ENCODE assay signal across 28 cellular contexts in genomic region chr21:10616535-10616934, GRCh38.
"Had no signal": no experiment of that assay in that cellular context is flagged by ENCODE, and none has a peak within 500 bp of the region (broad histone marks: within the 10 kb centered on the region; RNA-seq: fewer than 3 reads in every experiment).

No MANE protein-coding gene starts in this region.

- H3K27ac Mint-ChIP-seq: naive B cell; naive thymus-derived CD8-positive, alpha-beta T cell; natural killer cell treated with Interleukin-12 subunit alpha and Interleukin-12 subunit beta and Interleukin-15 and Interleukin-18, amount 100 ng/mL, for 72 hours; nephron progenitor cell; progenitor cell of endocrine pancreas; stimulated activated effector memory CD8-positive, alpha-beta T cell treated with anti-CD3 and anti-CD28 coated beads, Interleukin-12 subunit alpha, Interleukin-12 subunit beta, amount 100 ng/mL, for 72 hours; stimulated activated naive B cell treated with anti-CD40 and anti-IgM and Interleukin-4, amounts not matched to agents 10 μg/mL and 1 μg/mL and 100 μg/mL, for 72 hours; stimulated activated naive CD8-positive, alpha-beta T cell treated with anti-CD3 and anti-CD28 coated beads, Interleukin-15, Interleukin-2, amounts not matched to agents 100 ng/mL and 50 ng/mL, for 24 hours; type B pancreatic cell had no signal

- DNase-seq: naive B cell; naive thymus-derived CD8-positive, alpha-beta T cell; nephron progenitor cell; nucleus accumbens; pancreas; psoas muscle; sigmoid colon; small intestine; stimulated activated CD4-positive, alpha-beta T cell treated with anti-CD3 and anti-CD28 coated beads, Interleukin-12 subunit alpha, Interleukin-12 subunit beta, amount 100 ng/mL, for 4 hours; stimulated activated CD4-positive, alpha-beta T cell treated with anti-CD3 and anti-CD28 coated beads, Interleukin-1b, Interleukin-23, amount 100 ng/mL, for 48 hours; stimulated activated CD4-positive, alpha-beta T cell treated with anti-CD3 and anti-CD28 coated beads, Interleukin-4, amount 100 ng/mL, for 24 hours; stimulated activated naive B cell treated with anti-CD40 and anti-IgM and Interleukin-4, amounts not matched to agents 10 μg/mL and 1 μg/mL and 100 μg/mL, for 72 hours; stimulated activated naive CD4-positive, alpha-beta T cell treated with Interleukin-2 at 50 U/mL for 16 hours; stomach; testis; tibial artery; transverse colon; uterus had no signal

- H3K27me3 ChIP-seq: neutrophil, pancreas, right lobe of liver, sigmoid colon, stomach, suprapubic skin, testis, tibial artery, transverse colon, uterus had no signal

- H3K9me3 ChIP-seq: pancreas, right lobe of liver, testis, uterus had no signal

- H3K36me3 Mint-ChIP-seq: naive B cell; naive thymus-derived CD8-positive, alpha-beta T cell; natural killer cell treated with Interleukin-12 subunit alpha and Interleukin-12 subunit beta and Interleukin-15 and Interleukin-18, amount 100 ng/mL, for 72 hours; stimulated activated effector memory CD8-positive, alpha-beta T cell treated with anti-CD3 and anti-CD28 coated beads, Interleukin-12 subunit alpha, Interleukin-12 subunit beta, amount 100 ng/mL, for 72 hours; stimulated activated naive B cell treated with anti-CD40 and anti-IgM and Interleukin-4, amounts not matched to agents 10 μg/mL and 1 μg/mL and 100 μg/mL, for 72 hours; type B pancreatic cell had no signal

- H3K4me3 ChIP-seq: pancreas, psoas muscle, right lobe of liver, sigmoid colon, stomach, suprapubic skin, testis, tibial artery, transverse colon, uterus had no signal

- H3K36me3 ChIP-seq: neutrophil, pancreas, right lobe of liver, sigmoid colon, stomach, suprapubic skin, tibial artery, transverse colon, uterus had no signal

- H3K4me3 Mint-ChIP-seq: naive B cell; naive thymus-derived CD8-positive, alpha-beta T cell; natural killer cell treated with Interleukin-12 subunit alpha and Interleukin-12 subunit beta and Interleukin-15 and Interleukin-18, amount 100 ng/mL, for 72 hours; nephron progenitor cell; neural crest cell; stimulated activated effector memory CD8-positive, alpha-beta T cell treated with anti-CD3 and anti-CD28 coated beads, Interleukin-12 subunit alpha, Interleukin-12 subunit beta, amount 100 ng/mL, for 72 hours; stimulated activated naive B cell treated with anti-CD40 and anti-IgM and Interleukin-4, amounts not matched to agents 10 μg/mL and 1 μg/mL and 100 μg/mL, for 72 hours; stimulated activated naive CD8-positive, alpha-beta T cell treated with anti-CD3 and anti-CD28 coated beads, Interleukin-15, Interleukin-2, amounts not matched to agents 100 ng/mL and 50 ng/mL, for 24 hours; type B pancreatic cell had no signal

- H3K4me1 ChIP-seq: pancreas, psoas muscle, right lobe of liver, sigmoid colon, stomach, suprapubic skin, testis, tibial artery, transverse colon, uterus had no signal

- ATAC-seq: naive thymus-derived CD8-positive, alpha-beta T cell; pancreas; psoas muscle; right cardiac atrium; stimulated activated effector memory CD8-positive, alpha-beta T cell treated with anti-CD3 and anti-CD28 coated beads, Interleukin-12 subunit alpha, Interleukin-12 subunit beta, amount 100 ng/mL, for 72 hours; stimulated activated naive B cell treated with anti-CD40 and anti-IgM and Interleukin-4, amounts not matched to agents 10 μg/mL and 1 μg/mL and 100 μg/mL, for 72 hours had no signal

- H3K27me3 Mint-ChIP-seq: naive B cell; naive thymus-derived CD8-positive, alpha-beta T cell; natural killer cell treated with Interleukin-12 subunit alpha and Interleukin-12 subunit beta and Interleukin-15 and Interleukin-18, amount 100 ng/mL, for 72 hours; progenitor cell of endocrine pancreas; stimulated activated naive B cell treated with anti-CD40 and anti-IgM and Interleukin-4, amounts not matched to agents 10 μg/mL and 1 μg/mL and 100 μg/mL, for 72 hours; stimulated activated naive CD8-positive, alpha-beta T cell treated with anti-CD3 and anti-CD28 coated beads, Interleukin-15, Interleukin-2, amounts not matched to agents 100 ng/mL and 50 ng/mL, for 24 hours; type B pancreatic cell had no signal

- H3K27ac ChIP-seq: neutrophil, pancreas, psoas muscle, right lobe of liver, sigmoid colon, stomach, suprapubic skin, testis, tibial artery, transverse colon, uterus had no signal

- H3K4me1 Mint-ChIP-seq: naive B cell; naive thymus-derived CD8-positive, alpha-beta T cell; nephron progenitor cell; neural crest cell; stimulated activated effector memory CD8-positive, alpha-beta T cell treated with anti-CD3 and anti-CD28 coated beads, Interleukin-12 subunit alpha, Interleukin-12 subunit beta, amount 100 ng/mL, for 72 hours; stimulated activated naive B cell treated with anti-CD40 and anti-IgM and Interleukin-4, amounts not matched to agents 10 μg/mL and 1 μg/mL and 100 μg/mL, for 72 hours had no signal

- FAIRE-seq: pancreas, small intestine had no signal
